In genomic region chr17:64506201-64506575, GRCh38 we compare ENCODE assay signal across 8 cellular contexts. TPM values are rescaled to one million over a fixed set of nuclear protein-coding genes. Genes with fewer than 3 reads are reported as not detected.
DNase-seq lines count a peak whose midpoint lies in the region; ATAC-seq and FAIRE-seq lines count a peak whose summit lies in the region.

Gene DDX5 (minus strand): TSS chr17:64506289. CDS start chr17:64506119, 170 bp downstream.

- intact Hi-C loops in activated CD4-positive, alpha-beta T cell treated with anti-CD3 and anti-CD28 coated beads, Interleukin-2, amount 10 ng/mL, durations not matched to agents 24 days and 14 days (cut with micrococcal nuclease) = loop anchor here (1.0 to 10.0 kb wide), 9 partner anchors 9 to 733 kb away; partner anchors contain the start of genes CCDC47, ERN1, ICAM2 and POLG2

- no peak for FAIRE-seq in GM19239 (lab: Jason Lieb, UNC)

- H3K36me3 Mint-ChIP-seq in activated CD4-positive, alpha-beta T cell treated with anti-CD3 and anti-CD28 coated beads, Interleukin-2, amount 10 ng/mL, durations not matched to agents 24 days and 14 days (ENCODE audit: low read depth) = peaks cover 66% of the 10 kb centered on the region

- peak; percentile 48 for ATAC-seq in HG03457 (IDR thresholded peaks at IDR 0.05; ENCODE audit: unreplicated experiment)

- peak within 1 kb of the TSS; percentile 99 for H3K4me3 Mint-ChIP-seq in activated CD4-positive, alpha-beta T cell treated with anti-CD3 and anti-CD28 coated beads, Interleukin-2, amount 10 ng/mL, durations not matched to agents 24 days and 14 days

- H3K27ac Mint-ChIP-seq in activated CD4-positive, alpha-beta T cell treated with anti-CD3 and anti-CD28 coated beads, Interleukin-2, amount 10 ng/mL, durations not matched to agents 24 days and 14 days = peak within 1 kb of the TSS; percentile 100

- H3K27me3 Mint-ChIP-seq in activated CD4-positive, alpha-beta T cell treated with anti-CD3 and anti-CD28 coated beads, Interleukin-2, amount 10 ng/mL, durations not matched to agents 24 days and 14 days = no peaks in the 10 kb centered on the region

- H3K9me3 Mint-ChIP-seq in activated CD4-positive, alpha-beta T cell treated with anti-CD3 and anti-CD28 coated beads, Interleukin-2, amount 10 ng/mL, durations not matched to agents 24 days and 14 days = no peaks in the 10 kb centered on the region

- peak; percentile 98 to 99 for DNase-seq in AML-193 (lab: John Stamatoyannopoulos, UW)
- peak; percentile 57 for DNase-seq in GM19239 (ENCODE audit: insufficient read length, low spot score)
- peak; percentile 99 for DNase-seq in NCI-H69 (lab: John Stamatoyannopoulos, UW)
- DNase-seq in activated CD4-positive, alpha-beta T cell treated with anti-CD3 and anti-CD28 coated beads, Interleukin-2, amount 10 ng/mL, durations not matched to agents 24 days and 14 days = peak; percentile 99
- peak; percentile 34 for DNase-seq in cortex of kidney (lab: John Stamatoyannopoulos, UW)
- peak; percentile 99 for DNase-seq in left kidney (ENCODE audit: low read depth, low spot score)
- peak; percentile 98 for DNase-seq in stimulated activated CD4-positive, alpha-beta T cell treated with anti-CD3 and anti-CD28 coated beads, Interleukin-1b, Interleukin-23, amount 100 ng/mL, for 48 hours

- H3K4me1 Mint-ChIP-seq in activated CD4-positive, alpha-beta T cell treated with anti-CD3 and anti-CD28 coated beads, Interleukin-2, amount 10 ng/mL, durations not matched to agents 24 days and 14 days = peaks cover 45% of the 10 kb centered on the region

RNA-seq across cellular contexts. Expression of gene DDX5, which starts in this region (rescaled TPM):
- total RNA-seq in activated CD4-positive, alpha-beta T cell treated with anti-CD3 and anti-CD28 coated beads, Interleukin-2, amount 10 ng/mL, durations not matched to agents 24 days and 14 days = 844 and 861 TPM in 2 replicates

Comparison
In these comparisons a context has a peak if more than half of its experiments do, and no peak if none do; other contexts are left out.
1. Peak in every context shown above with its lines: DNase-seq and ATAC-seq.
2. DNase-seq: peak in every context shown above with its lines; median percentile 99 in NCI-H69; 99 in activated CD4-positive, alpha-beta T cell treated with anti-CD3 and anti-CD28 coated beads, Interleukin-2, amount 10 ng/mL, durations not matched to agents 24 days and 14 days; 99 in left kidney; 98 in AML-193; 98 in stimulated activated CD4-positive, alpha-beta T cell treated with anti-CD3 and anti-CD28 coated beads, Interleukin-1b, Interleukin-23, amount 100 ng/mL, for 48 hours; 57 in GM19239; 34 in cortex of kidney.